25 cellular contexts compared by ENCODE assay signal in the genomic region with DNA sequence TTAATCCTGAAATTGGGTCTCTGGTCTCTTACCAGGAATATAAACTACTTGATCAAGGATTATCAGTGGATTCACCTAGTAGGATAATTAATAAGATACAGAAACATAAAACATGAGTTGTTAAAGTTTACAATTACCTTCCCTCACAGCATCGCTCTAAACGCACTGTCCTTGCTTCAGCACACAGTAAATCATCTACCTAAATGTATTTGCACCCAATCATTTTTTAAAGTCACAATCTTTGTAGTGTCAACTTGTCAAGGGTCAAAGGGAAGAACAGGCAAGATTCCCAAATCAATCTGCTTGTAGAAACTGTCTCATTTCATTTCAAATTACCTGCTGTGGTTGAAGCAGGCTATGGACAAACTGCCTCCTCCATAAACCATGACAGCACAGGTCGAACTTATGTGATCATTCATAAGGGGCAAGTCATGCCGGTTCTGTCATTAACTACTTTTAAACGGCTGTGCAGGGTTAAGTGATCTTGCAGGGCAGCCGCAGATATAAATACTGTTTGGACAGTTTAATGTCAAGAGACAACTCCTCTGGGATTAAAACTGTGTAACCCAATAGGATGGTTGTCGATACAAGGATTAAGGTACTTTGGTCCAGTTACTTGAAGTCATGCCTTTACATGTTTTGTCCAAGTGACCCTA.
"Had no signal": no experiment of that assay in that cellular context is flagged by ENCODE, and none has a peak within 500 bp of the region (broad histone marks: within the 10 kb centered on the region; RNA-seq: fewer than 3 reads in every experiment).

No MANE protein-coding gene starts in this region.

- FAIRE-seq: astrocyte, endothelial cell of umbilical vein, frontal cortex, small intestine had no signal

- DNase-seq: activated CD4-positive, alpha-beta T cell treated with anti-CD3 and anti-CD28 coated beads for 4 hours; activated CD4-positive, alpha-beta T cell treated with anti-CD3 and anti-CD28 coated beads, Interleukin-2, amount 50 U/mL, for 48 hours; activated CD4-positive, CD25-positive, alpha-beta regulatory T cell; activated naive CD4-positive, alpha-beta T cell treated with Interleukin-2 at 50 U/mL for 16 hours; activated naive CD8-positive, alpha-beta T cell treated with anti-CD3 and anti-CD28 coated beads for 36 hours; activated T-cell treated with anti-CD3 and anti-CD28 coated beads, Interleukin-2, amount 50 U/mL, for 48 hours; central memory CD4-positive, alpha-beta T cell; dermis blood vessel endothelial cell; effector memory CD8-positive, alpha-beta T cell; glutamatergic neuron; nucleus accumbens; small intestine; stimulated activated CD4-positive, alpha-beta T cell treated with anti-CD3 and anti-CD28 coated beads, Interleukin-15, amount 100 ng/mL, for 24 hours; stimulated activated CD8-positive, alpha-beta memory T cell treated with anti-CD3 and anti-CD28 coated beads, Interleukin-4, amount 100 ng/mL, for 48 hours; stimulated activated naive B cell treated with anti-CD40 and anti-IgM and Interleukin-4, amounts not matched to agents 10 μg/mL and 1 μg/mL and 100 μg/mL, for 72 hours; T1000; testis; trophoblast cell had no signal

- H2AFZ ChIP-seq: hepatocyte had no signal

- H3K27ac ChIP-seq: hepatocyte, testis, vagina had no signal

- H3K27me3 ChIP-seq: hepatocyte, testis, vagina had no signal

- ATAC-seq: effector memory CD8-positive, alpha-beta T cell; esophagus mucosa; sciatic nerve; stimulated activated naive B cell treated with anti-CD40 and anti-IgM and Interleukin-4, amounts not matched to agents 10 μg/mL and 1 μg/mL and 100 μg/mL, for 72 hours had no signal

- H3K4me2 ChIP-seq: hepatocyte had no signal

- H3K4me3 ChIP-seq: hepatocyte, testis, vagina had no signal

- H3K4me1 ChIP-seq: testis, vagina had no signal

- H3K36me3 ChIP-seq: vagina had no signal

- H3K9me3 ChIP-seq: testis, vagina had no signal

- H3K79me2 ChIP-seq: hepatocyte had no signal
